In genomic region chr12:65670775-65671174, GRCh38 we compare ENCODE assay signal across 1 cellular context.
TF ChIP-seq lines count a peak whose summit lies in the region.

No MANE protein-coding gene starts in this region.

TF ChIP-seq in endothelial cell of umbilical vein, 7 proteins besides CTCF, POLR2A, EP300 and RAD21:
- TF ChIP-seq JUN (IDR thresholded peaks at IDR 0.05; ENCODE audit: borderline replicate concordance, insufficient read depth, insufficient read length, low read depth) (no peak), EZH2 (IDR thresholded peaks at IDR 0.05; ENCODE audit: borderline replicate concordance, low read depth, low read length, severe bottlenecking) (no peak), FOS (IDR thresholded peaks at IDR 0.05; ENCODE audit: borderline replicate concordance, insufficient read depth, low read length) (no peak)
